Comparison of ENCODE assay signal across 8 cellular contexts in the genomic region with DNA sequence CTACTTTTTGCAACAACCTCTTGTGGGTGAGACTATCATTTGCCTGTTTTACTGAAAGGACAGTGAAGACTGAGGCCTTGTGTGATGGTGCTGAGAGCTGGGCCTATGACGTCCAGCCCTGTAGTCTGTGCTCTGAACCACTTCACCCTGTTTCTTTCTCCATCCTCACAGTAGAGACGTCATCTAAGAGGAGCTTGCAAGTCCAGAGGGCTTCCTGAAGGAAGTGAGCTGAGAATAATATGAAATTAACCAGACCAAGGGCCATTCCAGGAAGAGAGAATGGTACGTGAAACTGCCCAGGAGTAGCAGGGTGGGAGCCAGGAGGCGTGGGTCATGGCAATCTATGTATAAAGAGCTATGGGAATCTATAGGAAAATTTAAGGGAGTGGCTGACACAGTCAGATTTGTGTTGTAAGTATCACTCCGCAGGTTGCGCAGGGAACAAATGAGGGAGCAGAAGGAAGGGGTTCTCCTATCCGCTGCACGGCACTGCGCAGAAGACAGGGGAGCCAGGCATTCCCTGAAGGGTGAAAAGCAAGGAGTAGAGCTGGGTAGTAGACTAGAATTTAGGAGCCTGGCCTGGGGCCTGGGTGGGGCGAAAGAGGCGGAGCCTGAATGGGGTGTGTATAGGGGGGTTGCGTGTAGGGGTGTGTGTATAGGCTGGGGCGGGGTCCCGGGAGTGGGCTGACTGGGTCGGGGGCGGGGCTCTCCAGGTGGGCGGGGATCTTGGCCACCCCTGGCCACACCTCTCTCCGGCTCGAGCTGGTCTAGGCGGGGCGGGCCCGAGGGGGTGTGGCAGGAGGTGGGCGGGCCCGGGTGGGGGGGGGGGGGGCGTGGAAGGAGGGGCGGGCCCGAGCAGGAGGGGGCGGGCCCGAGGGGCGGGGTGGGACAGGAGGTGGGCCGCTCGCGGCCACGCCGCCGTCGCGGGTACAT.
DNase-seq lines count a peak whose midpoint lies in the region; ATAC-seq, FAIRE-seq and TF ChIP-seq lines count a peak whose summit lies in the region.

A gene (plus strand): TSS at position 931 of the 933 bp plus-strand sequence. CDS start 2,688 bp downstream, outside the sequence.

- ATAC-seq in GM19395 (IDR thresholded peaks at IDR 0.05; ENCODE audit: unreplicated experiment): peak; percentile 33

- peak within 1 kb of the TSS; percentile 66 for H3K4me2 ChIP-seq in SU-DHL-6 (ENCODE audit: low read depth, low read length, poor library complexity, severe bottlenecking)

- H3K9me3 ChIP-seq in SU-DHL-6 (ENCODE audit: insufficient read depth, low read length) (no peaks in the 10 kb centered on the region), iPS-15b (ENCODE audit: control insufficient read depth, insufficient read depth, low read length) (no peaks in the 10 kb centered on the region)

- H3K27me3 ChIP-seq in SU-DHL-6 (ENCODE audit: low read length) (no peaks in the 10 kb centered on the region), iPS-15b (ENCODE audit: control insufficient read depth, insufficient read depth, low read length) (no peaks in the 10 kb centered on the region)

- no peaks in the 10 kb centered on the region for H3K36me3 ChIP-seq in SU-DHL-6 (ENCODE audit: low read length)
- H3K36me3 ChIP-seq in iPS-15b (ENCODE audit: control insufficient read depth, insufficient read depth, low read length): peaks cover 14% of the 10 kb centered on the region

- peak; percentile 46 for FAIRE-seq in HTR-8/SVneo (lab: Jason Lieb, UNC)

- H3F3A ChIP-seq in SU-DHL-6 (ENCODE audit: insufficient read depth): peaks cover 13% of the 10 kb centered on the region

- DNase-seq in CD1c-positive myeloid dendritic cell (ENCODE audit: extremely low spot score) (peak; percentile 46), HTR-8/SVneo (ENCODE audit: insufficient read length, low spot score) (peak; percentile 82), amniotic epithelial cell (ENCODE audit: low read depth) (peak; percentile 43), foreskin melanocyte (no peak)
- peak; percentile 19 to 46 (median 31) for DNase-seq in stimulated activated CD4-positive, alpha-beta T cell treated with anti-CD3 and anti-CD28 coated beads, Interleukin-12 subunit alpha, Interleukin-12 subunit beta, amount 100 ng/mL, for 48 hours (ENCODE audit: low read depth in 2 of 3, low spot score in 1 of 3)

- peak within 1 kb of the TSS; percentile 85 for H2AFZ ChIP-seq in SU-DHL-6 (ENCODE audit: low read depth, low read length, severe bottlenecking)

- H3K9ac ChIP-seq in SU-DHL-6 (ENCODE audit: low read length): peak within 1 kb of the TSS; percentile 42
- H3K9ac ChIP-seq in iPS-15b (ENCODE audit: low read depth, low read length): peak within 1 kb of the TSS; percentile 54

- H3K4me3 ChIP-seq in SU-DHL-6 (ENCODE audit: insufficient read depth, low read length, poor library complexity, severe bottlenecking): peak within 1 kb of the TSS; percentile 48
- H3K4me3 ChIP-seq in iPS-15b (ENCODE audit: low read depth, low read length): peak within 1 kb of the TSS; percentile 68

- TF ChIP-seq CTCF in SU-DHL-6 (IDR thresholded peaks at IDR 0.05; ENCODE audit: insufficient read depth, low read length, poor library complexity, severe bottlenecking): no peak

- peak within 1 kb of the TSS; percentile 14; the same call in 1 of the 2 replicates for H3K27ac ChIP-seq in SU-DHL-6 (ENCODE audit: low read depth, low read length)

- no peaks in the 10 kb centered on the region for H4K20me1 ChIP-seq in SU-DHL-6 (ENCODE audit: low read depth, low read length)

- H3K79me2 ChIP-seq in SU-DHL-6 (ENCODE audit: insufficient read depth, low read length): no peaks in the 10 kb centered on the region

- H3K9me2 ChIP-seq in SU-DHL-6 (replicated peaks; ENCODE audit: insufficient read depth, low read length): no peaks in the 10 kb centered on the region

- H3K4me1 ChIP-seq in iPS-15b (ENCODE audit: control insufficient read depth, insufficient read depth, low read length): peaks cover 4% of the 10 kb centered on the region
